In the genomic region with DNA sequence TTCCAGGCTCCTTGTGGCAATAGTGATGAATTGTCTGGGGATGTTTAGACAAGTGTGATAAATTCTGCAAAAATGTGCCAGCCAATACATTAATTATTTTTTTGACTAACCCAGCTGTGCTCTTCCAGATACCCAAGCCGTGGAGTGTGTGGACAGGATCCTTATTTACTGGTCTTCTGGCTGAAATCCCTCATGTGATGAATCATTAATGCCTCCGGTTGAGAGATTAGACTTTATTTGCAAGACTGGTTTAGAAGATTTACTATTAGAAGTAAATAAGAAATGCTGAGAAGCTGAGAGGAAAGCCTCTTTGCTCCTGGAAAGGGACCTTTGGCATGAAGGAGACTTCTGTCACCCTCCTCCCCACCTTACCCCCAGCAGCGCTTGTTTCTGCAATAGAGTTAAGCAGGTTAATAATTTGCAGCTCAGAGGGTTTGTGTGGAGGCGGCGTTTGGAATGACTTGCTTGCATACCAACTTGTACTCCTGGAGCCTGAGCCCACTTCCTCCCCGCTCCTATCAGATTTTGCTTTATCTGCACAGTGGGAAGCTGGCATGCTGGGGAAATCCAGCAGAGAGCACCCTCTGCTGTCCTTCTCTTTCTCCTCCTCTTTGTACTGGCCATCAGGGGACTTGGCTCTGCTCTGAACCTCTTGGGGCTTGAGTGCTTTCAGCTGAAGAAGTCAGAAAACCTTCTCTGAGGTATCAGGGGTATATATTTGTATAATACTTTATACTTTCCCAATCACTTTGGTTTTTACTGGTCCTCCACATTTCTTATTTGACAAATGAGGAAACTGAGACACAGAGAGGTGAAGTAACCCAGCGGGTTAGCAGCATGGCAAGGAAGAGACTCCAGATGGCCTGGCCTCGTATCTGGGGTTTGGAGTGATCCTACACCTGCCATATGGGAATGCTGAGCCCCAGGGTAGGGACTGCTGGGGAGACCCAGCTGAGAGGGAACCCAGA, we compare ENCODE assay signal across 1 cellular context.
TF ChIP-seq lines count a peak whose summit lies in the region.

No MANE protein-coding gene starts in this region.

TF ChIP-seq in HepG2, 621 proteins besides CTCF, POLR2A, EP300 and RAD21 (continued from another document and continues in another):
- TF ChIP-seq, protein P1, sequence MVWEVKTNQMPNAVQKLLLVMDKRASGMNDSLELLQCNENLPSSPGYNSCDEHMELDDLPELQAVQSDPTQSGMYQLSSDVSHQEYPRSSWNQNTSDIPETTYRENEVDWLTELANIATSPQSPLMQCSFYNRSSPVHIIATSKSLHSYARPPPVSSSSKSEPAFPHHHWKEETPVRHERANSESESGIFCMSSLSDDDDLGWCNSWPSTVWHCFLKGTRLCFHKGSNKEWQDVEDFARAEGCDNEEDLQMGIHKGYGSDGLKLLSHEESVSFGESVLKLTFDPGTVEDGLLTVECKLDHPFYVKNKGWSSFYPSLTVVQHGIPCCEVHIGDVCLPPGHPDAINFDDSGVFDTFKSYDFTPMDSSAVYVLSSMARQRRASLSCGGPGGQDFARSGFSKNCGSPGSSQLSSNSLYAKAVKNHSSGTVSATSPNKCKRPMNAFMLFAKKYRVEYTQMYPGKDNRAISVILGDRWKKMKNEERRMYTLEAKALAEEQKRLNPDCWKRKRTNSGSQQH (CRISPR knock-in tag; IDR thresholded peaks at IDR 0.05; ENCODE audit: low read depth): 0 out of 2 replicates have a peak, but pooled peaks have one; percentile 33
- TF ChIP-seq ZMYM4 (CRISPR knock-in tag; IDR thresholded peaks at IDR 0.05) (peak; percentile 80), ZNF530 (CRISPR knock-in tag; IDR thresholded peaks at IDR 0.05; ENCODE audit: low read depth) (no peak), TCF7L2 (IDR thresholded peaks at IDR 0.05; ENCODE audit: low read depth, low read length) (no peak), SALL1 (CRISPR knock-in tag; IDR thresholded peaks at IDR 0.05) (peak; percentile 86), ZNF547 (CRISPR knock-in tag; IDR thresholded peaks at IDR 0.05) (no peak; the same call in 1 of the 2 replicates), LCORL (IDR thresholded peaks at IDR 0.05) (no peak), LCORL (CRISPR knock-in tag; IDR thresholded peaks at IDR 0.05) (peak; percentile 62; the same call in 1 of the 2 replicates), NFKBIZ (CRISPR knock-in tag; IDR thresholded peaks at IDR 0.05) (no peak), ZBTB3 (CRISPR knock-in tag; IDR thresholded peaks at IDR 0.05; ENCODE audit: borderline replicate concordance, low read depth) (no peak), MEIS2 (CRISPR knock-in tag; IDR thresholded peaks at IDR 0.05) (0 out of 2 replicates have a peak, but pooled peaks have one; percentile 14), SIN3B (IDR thresholded peaks at IDR 0.05; ENCODE audit: low read length) (no peak), ARNT (IDR thresholded peaks at IDR 0.05) (no peak), SOX6 (IDR thresholded peaks at IDR 0.05) (no peak), SOX6 (CRISPR knock-in tag; IDR thresholded peaks at IDR 0.05) (peak; percentile 75), ZNF619 (CRISPR knock-in tag; IDR thresholded peaks at IDR 0.05) (no peak), SP1 (IDR thresholded peaks at IDR 0.05) (no peak), SP1 (CRISPR knock-in tag; IDR thresholded peaks at IDR 0.05) (0 out of 2 replicates have a peak, but pooled peaks have one; percentile 24), ZSCAN12 (CRISPR knock-in tag; IDR thresholded peaks at IDR 0.05) (no peak), TCF12 (IDR thresholded peaks at IDR 0.05) (no peak), TCF12 (CRISPR knock-in tag; IDR thresholded peaks at IDR 0.05) (no peak), ZNF780A (CRISPR knock-in tag; IDR thresholded peaks at IDR 0.05) (no peak), CENPT (CRISPR knock-in tag; IDR thresholded peaks at IDR 0.05; ENCODE audit: low read depth) (no peak), BRCA1 (CRISPR knock-in tag; IDR thresholded peaks at IDR 0.05) (no peak), ZNF337 (CRISPR knock-in tag; IDR thresholded peaks at IDR 0.05; ENCODE audit: borderline replicate concordance, low read depth) (no peak), FOSL2 (CRISPR knock-in tag; IDR thresholded peaks at IDR 0.05) (no peak; the same call in 1 of the 2 replicates), PHF5A (CRISPR knock-in tag; IDR thresholded peaks at IDR 0.05; ENCODE audit: low read depth, unreplicated experiment) (no peak), ZNF614 (CRISPR knock-in tag; IDR thresholded peaks at IDR 0.05; ENCODE audit: borderline replicate concordance) (peak; percentile 95; the same call in 1 of the 2 replicates), ZNF816 (CRISPR knock-in tag; IDR thresholded peaks at IDR 0.05; ENCODE audit: borderline replicate concordance) (no peak), RFX5 (IDR thresholded peaks at IDR 0.05; ENCODE audit: low read depth, low read length) (no peak), PAX8 (CRISPR knock-in tag; IDR thresholded peaks at IDR 0.05; ENCODE audit: borderline replicate concordance) (no peak), SIX4 (CRISPR knock-in tag; IDR thresholded peaks at IDR 0.05) (no peak), ZNF326 (CRISPR knock-in tag; IDR thresholded peaks at IDR 0.05; ENCODE audit: borderline replicate concordance) (no peak), HHEX (CRISPR knock-in tag; IDR thresholded peaks at IDR 0.05) (no peak), KLF15 (CRISPR knock-in tag; IDR thresholded peaks at IDR 0.05; ENCODE audit: borderline replicate concordance) (no peak), FOXO1 (CRISPR knock-in tag; IDR thresholded peaks at IDR 0.05) (no peak; the same call in 1 of the 2 replicates), THYN1 (CRISPR knock-in tag; IDR thresholded peaks at IDR 0.05; ENCODE audit: borderline replicate concordance, low read depth) (no peak)
- TF ChIP-seq, protein P2, sequence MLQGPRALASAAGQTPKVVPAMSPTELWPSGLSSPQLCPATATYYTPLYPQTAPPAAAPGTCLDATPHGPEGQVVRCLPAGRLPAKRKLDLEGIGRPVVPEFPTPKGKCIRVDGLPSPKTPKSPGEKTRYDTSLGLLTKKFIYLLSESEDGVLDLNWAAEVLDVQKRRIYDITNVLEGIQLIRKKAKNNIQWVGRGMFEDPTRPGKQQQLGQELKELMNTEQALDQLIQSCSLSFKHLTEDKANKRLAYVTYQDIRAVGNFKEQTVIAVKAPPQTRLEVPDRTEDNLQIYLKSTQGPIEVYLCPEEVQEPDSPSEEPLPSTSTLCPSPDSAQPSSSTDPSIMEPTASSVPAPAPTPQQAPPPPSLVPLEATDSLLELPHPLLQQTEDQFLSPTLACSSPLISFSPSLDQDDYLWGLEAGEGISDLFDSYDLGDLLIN (CRISPR knock-in tag; IDR thresholded peaks at IDR 0.05; ENCODE audit: borderline replicate concordance): no peak
- TF ChIP-seq, protein P3, sequence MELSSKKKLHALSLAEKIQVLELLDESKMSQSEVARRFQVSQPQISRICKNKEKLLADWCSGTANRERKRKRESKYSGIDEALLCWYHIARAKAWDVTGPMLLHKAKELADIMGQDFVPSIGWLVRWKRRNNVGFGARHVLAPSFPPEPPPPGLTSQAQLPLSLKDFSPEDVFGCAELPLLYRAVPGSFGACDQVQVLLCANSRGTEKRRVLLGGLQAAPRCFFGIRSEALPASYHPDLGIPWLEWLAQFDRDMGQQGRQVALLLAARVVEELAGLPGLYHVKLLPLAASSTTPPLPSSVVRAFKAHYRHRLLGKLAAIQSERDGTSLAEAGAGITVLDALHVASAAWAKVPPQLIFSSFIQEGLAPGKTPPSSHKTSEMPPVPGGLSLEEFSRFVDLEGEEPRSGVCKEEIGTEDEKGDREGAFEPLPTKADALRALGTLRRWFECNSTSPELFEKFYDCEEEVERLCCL (CRISPR knock-in tag; IDR thresholded peaks at IDR 0.05; ENCODE audit: borderline replicate concordance): no peak
- TF ChIP-seq, protein P4, sequence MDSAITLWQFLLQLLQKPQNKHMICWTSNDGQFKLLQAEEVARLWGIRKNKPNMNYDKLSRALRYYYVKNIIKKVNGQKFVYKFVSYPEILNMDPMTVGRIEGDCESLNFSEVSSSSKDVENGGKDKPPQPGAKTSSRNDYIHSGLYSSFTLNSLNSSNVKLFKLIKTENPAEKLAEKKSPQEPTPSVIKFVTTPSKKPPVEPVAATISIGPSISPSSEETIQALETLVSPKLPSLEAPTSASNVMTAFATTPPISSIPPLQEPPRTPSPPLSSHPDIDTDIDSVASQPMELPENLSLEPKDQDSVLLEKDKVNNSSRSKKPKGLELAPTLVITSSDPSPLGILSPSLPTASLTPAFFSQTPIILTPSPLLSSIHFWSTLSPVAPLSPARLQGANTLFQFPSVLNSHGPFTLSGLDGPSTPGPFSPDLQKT (CRISPR knock-in tag; IDR thresholded peaks at IDR 0.05; ENCODE audit: borderline replicate concordance): no peak
- TF ChIP-seq, protein P5, sequence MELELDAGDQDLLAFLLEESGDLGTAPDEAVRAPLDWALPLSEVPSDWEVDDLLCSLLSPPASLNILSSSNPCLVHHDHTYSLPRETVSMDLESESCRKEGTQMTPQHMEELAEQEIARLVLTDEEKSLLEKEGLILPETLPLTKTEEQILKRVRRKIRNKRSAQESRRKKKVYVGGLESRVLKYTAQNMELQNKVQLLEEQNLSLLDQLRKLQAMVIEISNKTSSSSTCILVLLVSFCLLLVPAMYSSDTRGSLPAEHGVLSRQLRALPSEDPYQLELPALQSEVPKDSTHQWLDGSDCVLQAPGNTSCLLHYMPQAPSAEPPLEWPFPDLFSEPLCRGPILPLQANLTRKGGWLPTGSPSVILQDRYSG (CRISPR knock-in tag; IDR thresholded peaks at IDR 0.05): no peak
- TF ChIP-seq, protein P6, sequence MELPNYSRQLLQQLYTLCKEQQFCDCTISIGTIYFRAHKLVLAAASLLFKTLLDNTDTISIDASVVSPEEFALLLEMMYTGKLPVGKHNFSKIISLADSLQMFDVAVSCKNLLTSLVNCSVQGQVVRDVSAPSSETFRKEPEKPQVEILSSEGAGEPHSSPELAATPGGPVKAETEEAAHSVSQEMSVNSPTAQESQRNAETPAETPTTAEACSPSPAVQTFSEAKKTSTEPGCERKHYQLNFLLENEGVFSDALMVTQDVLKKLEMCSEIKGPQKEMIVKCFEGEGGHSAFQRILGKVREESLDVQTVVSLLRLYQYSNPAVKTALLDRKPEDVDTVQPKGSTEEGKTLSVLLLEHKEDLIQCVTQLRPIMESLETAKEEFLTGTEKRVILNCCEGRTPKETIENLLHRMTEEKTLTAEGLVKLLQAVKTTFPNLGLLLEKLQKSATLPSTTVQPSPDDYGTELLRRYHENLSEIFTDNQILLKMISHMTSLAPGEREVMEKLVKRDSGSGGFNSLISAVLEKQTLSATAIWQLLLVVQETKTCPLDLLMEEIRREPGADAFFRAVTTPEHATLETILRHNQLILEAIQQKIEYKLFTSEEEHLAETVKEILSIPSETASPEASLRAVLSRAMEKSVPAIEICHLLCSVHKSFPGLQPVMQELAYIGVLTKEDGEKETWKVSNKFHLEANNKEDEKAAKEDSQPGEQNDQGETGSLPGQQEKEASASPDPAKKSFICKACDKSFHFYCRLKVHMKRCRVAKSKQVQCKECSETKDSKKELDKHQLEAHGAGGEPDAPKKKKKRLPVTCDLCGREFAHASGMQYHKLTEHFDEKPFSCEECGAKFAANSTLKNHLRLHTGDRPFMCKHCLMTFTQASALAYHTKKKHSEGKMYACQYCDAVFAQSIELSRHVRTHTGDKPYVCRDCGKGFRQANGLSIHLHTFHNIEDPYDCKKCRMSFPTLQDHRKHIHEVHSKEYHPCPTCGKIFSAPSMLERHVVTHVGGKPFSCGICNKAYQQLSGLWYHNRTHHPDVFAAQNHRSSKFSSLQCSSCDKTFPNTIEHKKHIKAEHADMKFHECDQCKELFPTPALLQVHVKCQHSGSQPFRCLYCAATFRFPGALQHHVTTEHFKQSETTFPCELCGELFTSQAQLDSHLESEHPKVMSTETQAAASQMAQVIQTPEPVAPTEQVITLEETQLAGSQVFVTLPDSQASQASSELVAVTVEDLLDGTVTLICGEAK (IDR thresholded peaks at IDR 0.05): no peak
- TF ChIP-seq, protein P6 (CRISPR knock-in tag; IDR thresholded peaks at IDR 0.05): no peak
- TF ChIP-seq, protein P7, sequence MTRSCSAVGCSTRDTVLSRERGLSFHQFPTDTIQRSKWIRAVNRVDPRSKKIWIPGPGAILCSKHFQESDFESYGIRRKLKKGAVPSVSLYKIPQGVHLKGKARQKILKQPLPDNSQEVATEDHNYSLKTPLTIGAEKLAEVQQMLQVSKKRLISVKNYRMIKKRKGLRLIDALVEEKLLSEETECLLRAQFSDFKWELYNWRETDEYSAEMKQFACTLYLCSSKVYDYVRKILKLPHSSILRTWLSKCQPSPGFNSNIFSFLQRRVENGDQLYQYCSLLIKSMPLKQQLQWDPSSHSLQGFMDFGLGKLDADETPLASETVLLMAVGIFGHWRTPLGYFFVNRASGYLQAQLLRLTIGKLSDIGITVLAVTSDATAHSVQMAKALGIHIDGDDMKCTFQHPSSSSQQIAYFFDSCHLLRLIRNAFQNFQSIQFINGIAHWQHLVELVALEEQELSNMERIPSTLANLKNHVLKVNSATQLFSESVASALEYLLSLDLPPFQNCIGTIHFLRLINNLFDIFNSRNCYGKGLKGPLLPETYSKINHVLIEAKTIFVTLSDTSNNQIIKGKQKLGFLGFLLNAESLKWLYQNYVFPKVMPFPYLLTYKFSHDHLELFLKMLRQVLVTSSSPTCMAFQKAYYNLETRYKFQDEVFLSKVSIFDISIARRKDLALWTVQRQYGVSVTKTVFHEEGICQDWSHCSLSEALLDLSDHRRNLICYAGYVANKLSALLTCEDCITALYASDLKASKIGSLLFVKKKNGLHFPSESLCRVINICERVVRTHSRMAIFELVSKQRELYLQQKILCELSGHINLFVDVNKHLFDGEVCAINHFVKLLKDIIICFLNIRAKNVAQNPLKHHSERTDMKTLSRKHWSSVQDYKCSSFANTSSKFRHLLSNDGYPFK (CRISPR knock-in tag; IDR thresholded peaks at IDR 0.05; ENCODE audit: borderline replicate concordance): no peak
